Comparison of ENCODE assay signal across 3 cellular contexts in genomic region chr6:73281684-73282083, GRCh38. TPM values are rescaled to one million over a fixed set of nuclear protein-coding genes. Genes with fewer than 3 reads are reported as not detected.
"Had no signal": no experiment of that assay in that cellular context is flagged by ENCODE, and none has a peak within 500 bp of the region (broad histone marks: within the 10 kb centered on the region; RNA-seq: fewer than 3 reads in every experiment).

No MANE protein-coding gene starts in this region.

RNA-seq across cellular contexts. Expression of gene KHDC1, which starts 18.7 kb away (rescaled TPM):
- total RNA-seq: HT-29 had no signal

RNA-seq across cellular contexts. Expression of gene KHDC1L, which starts 56.4 kb away (rescaled TPM):
- total RNA-seq: HT-29, HT1080 had no signal
- polyA plus RNA-seq: IgD-negative memory B cell had no signal
